Comparison of ENCODE assay signal across 1 cellular context in genomic region chr12:4962539-4963486, GRCh38.
TF ChIP-seq lines count a peak whose summit lies in the region.

No MANE protein-coding gene starts in this region.

TF ChIP-seq in GM12878, 131 proteins besides CTCF, POLR2A, EP300 and RAD21 (continued from another document):
- no peak for TF ChIP-seq REST (IDR thresholded peaks at IDR 0.05; ENCODE audit: low read depth, low read length)
- no peak for TF ChIP-seq SKIL (IDR thresholded peaks at IDR 0.05; ENCODE audit: low read depth, poor library complexity, severe bottlenecking)
- TF ChIP-seq TARDBP (IDR thresholded peaks at IDR 0.05; ENCODE audit: borderline replicate concordance) = no peak
- no peak for TF ChIP-seq NRF1 (conservative IDR thresholded peaks at IDR 0.05; ENCODE audit: low read depth, low read length)
- no peak for TF ChIP-seq TCF7 (IDR thresholded peaks at IDR 0.05; ENCODE audit: borderline replicate concordance)
- TF ChIP-seq ZBTB40 (IDR thresholded peaks at IDR 0.05; ENCODE audit: borderline replicate concordance) = no peak
- TF ChIP-seq JUND (IDR thresholded peaks at IDR 0.05; ENCODE audit: low read depth, low read length) = no peak
- no peak for TF ChIP-seq CREM (IDR thresholded peaks at IDR 0.05; ENCODE audit: low read depth)
- no peak for TF ChIP-seq DPF2 (IDR thresholded peaks at IDR 0.05)
- no peak for TF ChIP-seq ZZZ3 (IDR thresholded peaks at IDR 0.05; ENCODE audit: control insufficient read depth, insufficient read length, low read depth)
